Comparison of ENCODE assay signal across 11 cellular contexts in the genomic region with DNA sequence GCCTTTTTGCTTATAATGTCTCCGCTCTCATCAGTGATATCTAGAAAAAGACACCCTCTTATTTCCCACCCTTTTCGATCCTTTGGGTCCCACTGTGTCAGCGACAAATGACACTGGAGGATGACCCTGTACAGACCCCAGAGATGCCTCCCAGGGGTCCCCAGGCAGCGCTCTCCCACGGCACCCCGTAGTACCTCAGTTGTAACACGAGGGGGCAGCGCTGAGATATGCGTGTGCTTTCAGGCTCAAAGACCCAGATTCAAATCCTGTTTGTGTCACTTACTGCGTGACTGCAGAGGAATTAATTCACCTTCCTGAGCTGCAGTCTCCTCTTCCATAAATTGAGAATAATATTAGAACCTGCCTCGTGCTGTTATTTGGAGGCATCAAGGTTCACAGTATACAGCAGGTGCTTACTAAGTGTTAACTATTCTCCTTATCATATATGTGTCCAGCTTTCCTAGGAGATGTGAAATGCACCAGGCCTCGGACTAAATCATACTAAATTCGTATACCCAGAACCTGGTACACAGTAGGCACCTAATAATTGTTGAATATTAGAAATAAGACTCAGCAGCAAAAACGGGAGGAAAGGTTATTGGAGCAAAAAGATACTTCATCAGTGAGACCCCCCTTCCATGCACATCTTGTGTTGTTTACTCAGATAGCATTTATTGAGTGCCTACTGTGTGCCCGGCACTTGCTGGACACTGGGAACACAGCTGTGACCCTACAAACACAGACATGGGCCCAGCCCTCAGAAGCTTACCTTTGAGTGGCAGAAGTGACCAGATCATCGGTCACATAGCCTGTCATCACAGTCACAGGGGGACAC.
DNase-seq lines count a peak whose midpoint lies in the region; ATAC-seq and TF ChIP-seq lines count a peak whose summit lies in the region.
"Had no signal": no experiment of that assay in that cellular context is flagged by ENCODE, and none has a peak within 500 bp of the region (broad histone marks: within the 10 kb centered on the region; RNA-seq: fewer than 3 reads in every experiment).

No MANE protein-coding gene starts in this region.

- no peak overlapping the region for H3K4me2 ChIP-seq in SU-DHL-6 (ENCODE audit: low read depth, low read length, poor library complexity, severe bottlenecking)

- H3F3A ChIP-seq in SU-DHL-6 (ENCODE audit: insufficient read depth), result peaks cover 36% of the 10 kb centered on the region

- no peak overlapping the region for H3K4me3 ChIP-seq in SU-DHL-6 (ENCODE audit: insufficient read depth, low read length, poor library complexity, severe bottlenecking)
- no peak overlapping the region for H3K4me3 ChIP-seq in iPS DF 6.9 (ENCODE audit: low read length)

- no peak overlapping the region for H3K9ac ChIP-seq in SU-DHL-6 (ENCODE audit: low read length)

- H3K27ac ChIP-seq in SU-DHL-6 (ENCODE audit: low read depth, low read length), result no peak overlapping the region
- no peak overlapping the region for H3K27ac ChIP-seq in iPS DF 6.9 (ENCODE audit: low read length)

- DNase-seq in AG08396 (ENCODE audit: low spot score), result peak; percentile 29
- peak; percentile 25 for DNase-seq in iPS DF 6.9 (ENCODE audit: low read depth, low spot score)
- no peak for DNase-seq in cerebellar cortex (ENCODE audit: low spot score)
- DNase-seq: aorta, NCI-H524 treated with DMSO at 0.1 percent for 48 hours had no signal

- ATAC-seq in HG03457 (IDR thresholded peaks at IDR 0.05; ENCODE audit: unreplicated experiment) (no peak), HG03378 (IDR thresholded peaks at IDR 0.05; ENCODE audit: unreplicated experiment) (no peak), HG03280 (IDR thresholded peaks at IDR 0.05; ENCODE audit: unreplicated experiment) (no peak)
- ATAC-seq: naive thymus-derived CD8-positive, alpha-beta T cell had no signal

- H4K20me1 ChIP-seq in SU-DHL-6 (ENCODE audit: low read depth, low read length), result no peaks in the 10 kb centered on the region; the same call in 1 of the 2 replicates

- peaks cover 4% of the 10 kb centered on the region; the same call in 1 of the 2 replicates for H3K79me2 ChIP-seq in SU-DHL-6 (ENCODE audit: insufficient read depth, low read length)

- no peak overlapping the region for H2AFZ ChIP-seq in SU-DHL-6 (ENCODE audit: low read depth, low read length, severe bottlenecking)

- no CpG with 5 or more reads among the region's 16 CpGs for WGBS in iPS DF 6.9 (ENCODE audit: insufficient coverage, insufficient read length)

- H3K9me3 ChIP-seq in SU-DHL-6 (ENCODE audit: insufficient read depth, low read length), result no peaks in the 10 kb centered on the region
- no peaks in the 10 kb centered on the region for H3K9me3 ChIP-seq in iPS DF 6.9 (ENCODE audit: control insufficient read depth, insufficient read depth, low read length)

- H3K4me1 ChIP-seq in iPS DF 6.9 (ENCODE audit: control insufficient read depth, insufficient read depth, low read length), result no peaks in the 10 kb centered on the region

- H3K36me3 ChIP-seq in SU-DHL-6 (ENCODE audit: low read length) (peaks cover 49% of the 10 kb centered on the region), iPS DF 6.9 (ENCODE audit: control insufficient read depth, insufficient read depth, low read length) (no peaks in the 10 kb centered on the region)

- H3K9me2 ChIP-seq in SU-DHL-6 (replicated peaks; ENCODE audit: insufficient read depth, low read length), result no peaks in the 10 kb centered on the region

- TF ChIP-seq CTCF in GM12874 (IDR thresholded peaks at IDR 0.05; ENCODE audit: insufficient read depth, low read depth, low read length) (peak; percentile 67), SU-DHL-6 (IDR thresholded peaks at IDR 0.05; ENCODE audit: insufficient read depth, low read length, poor library complexity, severe bottlenecking) (peak; percentile 66)

- no peaks in the 10 kb centered on the region for H3K27me3 ChIP-seq in SU-DHL-6 (ENCODE audit: low read length)
- no peaks in the 10 kb centered on the region for H3K27me3 ChIP-seq in iPS DF 6.9 (ENCODE audit: control insufficient read depth, insufficient read depth, low read length)
